Comparison of ENCODE assay signal across 35 cellular contexts in the genomic region with DNA sequence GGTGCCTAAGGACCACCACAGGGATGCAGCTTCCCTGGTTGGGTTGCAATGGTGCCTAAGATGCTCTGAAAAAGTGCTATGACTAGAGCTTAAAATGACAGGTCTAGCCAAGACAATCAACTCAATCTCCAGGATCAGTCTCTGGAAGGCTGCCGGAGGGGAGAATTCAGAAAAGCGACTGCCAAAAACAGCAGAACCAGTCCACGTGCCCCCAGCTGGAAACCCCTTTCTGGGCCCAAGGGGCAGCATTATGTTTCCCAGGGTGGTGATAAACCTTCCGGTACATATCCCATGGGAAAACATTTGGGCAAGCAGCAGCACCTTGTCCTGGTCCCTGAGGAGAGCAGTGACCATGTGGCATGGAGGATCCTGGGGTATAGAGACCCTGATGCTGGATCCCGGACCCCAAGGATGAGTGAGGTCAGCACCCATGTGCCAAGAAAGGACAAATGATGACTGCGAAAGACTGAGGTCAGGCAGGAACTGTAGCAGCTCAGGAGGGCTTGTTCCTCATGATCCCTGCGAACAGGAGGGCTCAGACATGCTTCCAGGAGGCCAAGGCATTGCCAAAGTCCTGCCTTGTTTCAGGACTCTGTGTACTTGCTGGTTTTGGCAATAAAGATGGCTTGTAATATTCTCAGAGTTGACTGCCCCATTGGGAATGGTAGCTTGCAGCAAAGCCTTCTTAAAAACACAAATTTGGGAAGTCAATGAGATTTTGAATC. TPM values are rescaled to one million over a fixed set of nuclear protein-coding genes. Genes with fewer than 3 reads are reported as not detected.
DNase-seq lines count a peak whose midpoint lies in the region; ATAC-seq, FAIRE-seq and TF ChIP-seq lines count a peak whose summit lies in the region.
"Had no signal": no experiment of that assay in that cellular context is flagged by ENCODE, and none has a peak within 500 bp of the region (broad histone marks: within the 10 kb centered on the region; RNA-seq: fewer than 3 reads in every experiment).

No MANE protein-coding gene starts in this region.

- 83 to 91% methylated on average over 6 to 7 of the region's 7 CpGs for WGBS in esophagus squamous epithelium, 2 donors
- WGBS in suprapubic skin: 89% methylated on average over 7 of the region's 7 CpGs

- TF ChIP-seq POLR2A in esophagus squamous epithelium (IDR thresholded peaks at IDR 0.05) (no peak), suprapubic skin (IDR thresholded peaks at IDR 0.05) (no peak)

- peaks cover 4 to 31% (median 4%) of the 10 kb centered on the region in 3 donors for H3K4me1 ChIP-seq in esophagus squamous epithelium
- peaks cover 16% of the 10 kb centered on the region for H3K4me1 ChIP-seq in suprapubic skin
- H3K4me1 ChIP-seq: Caco-2, colonic mucosa, spleen had no signal

- no peak for DNase-seq in HTR-8/SVneo (ENCODE audit: insufficient read length, low spot score)
- no peak for DNase-seq in esophagus squamous epithelium (lab: John Stamatoyannopoulos, UW)
- peak; percentile 56 for DNase-seq in osteocyte (ENCODE audit: extremely low spot score, unreplicated experiment)
- peak in 1 of 2 donors; percentile 85 for DNase-seq in suprapubic skin (ENCODE audit: low spot score in 2 of 2)
- no peak for DNase-seq in activated CD4-positive, alpha-beta T cell treated with anti-CD3 and anti-CD28 coated beads, Interleukin-2, amount 10 ng/mL, durations not matched to agents 24 days and 14 days
- DNase-seq in omental fat pad (ENCODE audit: low spot score): no peak
- no peak for DNase-seq in NCI-H2107 (lab: John Stamatoyannopoulos, UW)
- DNase-seq: activated CD8-positive, alpha-beta T cell treated with anti-CD3 and anti-CD28 coated beads, Interleukin-2, amount 10 ng/mL, durations not matched to agents 7 days and 5 days; activated effector memory CD4-positive, alpha-beta T cell treated with Interleukin-2 at 50 U/mL for 16 hours; anterior cingulate cortex; Caco-2; colonic mucosa; DMS79; effector memory CD4-positive, alpha-beta T cell; head of caudate nucleus; Karpas-422; naive thymus-derived CD8-positive, alpha-beta T cell; NCI-H1436; NCI-H2081 treated with DMSO at 0.1 percent for 48 hours; NCI-H226; NCI-H69; PC-3; SHP77 treated with DMSO at 0.1 percent for 48 hours; spleen; stimulated activated CD4-positive, alpha-beta T cell treated with anti-CD3 and anti-CD28 coated beads, Interleukin-2, amount 100 ng/mL, for 24 hours had no signal

- TF ChIP-seq CTCF in esophagus squamous epithelium (IDR thresholded peaks at IDR 0.05) (no peak), osteocyte (IDR thresholded peaks at IDR 0.05) (no peak), suprapubic skin (IDR thresholded peaks at IDR 0.05) (no peak), omental fat pad (IDR thresholded peaks at IDR 0.05) (no peak)

- intact Hi-C loops in esophagus squamous epithelium (cut with DNase I): no loop called here
- intact Hi-C loops in activated CD4-positive, alpha-beta T cell treated with anti-CD3 and anti-CD28 coated beads, Interleukin-2, amount 10 ng/mL, durations not matched to agents 24 days and 14 days (cut with micrococcal nuclease): no loop called here

- peak; percentile 62 for FAIRE-seq in HTR-8/SVneo (lab: Jason Lieb, UNC)
- FAIRE-seq: A204.1, G401.6 had no signal

- peak overlapping the region in 3 of 4 donors; percentile 5 to 60 (median 34) for H3K27ac ChIP-seq in esophagus squamous epithelium
- peak overlapping the region; percentile 77 for H3K27ac ChIP-seq in suprapubic skin
- H3K27ac ChIP-seq: cardiac muscle cell, colonic mucosa, spleen had no signal

- no peaks in the 10 kb centered on the region for H3K27me3 ChIP-seq in esophagus squamous epithelium
- H3K27me3 ChIP-seq in suprapubic skin: no peaks in the 10 kb centered on the region
- H3K27me3 ChIP-seq: cardiac muscle cell, colonic mucosa, spleen had no signal

- no peak overlapping the region for H3K27ac Mint-ChIP-seq in osteocyte (ENCODE audit: unreplicated experiment)
- H3K27ac Mint-ChIP-seq in activated CD4-positive, alpha-beta T cell treated with anti-CD3 and anti-CD28 coated beads, Interleukin-2, amount 10 ng/mL, durations not matched to agents 24 days and 14 days: no peak overlapping the region
- H3K27ac Mint-ChIP-seq: activated CD8-positive, alpha-beta T cell treated with anti-CD3 and anti-CD28 coated beads, Interleukin-2, amount 10 ng/mL, durations not matched to agents 7 days and 5 days; activated naive CD8-positive, alpha-beta T cell; type B pancreatic cell had no signal

- H3K4me1 Mint-ChIP-seq in osteocyte (ENCODE audit: unreplicated experiment): peaks cover 28% of the 10 kb centered on the region
- no peaks in the 10 kb centered on the region for H3K4me1 Mint-ChIP-seq in activated CD4-positive, alpha-beta T cell treated with anti-CD3 and anti-CD28 coated beads, Interleukin-2, amount 10 ng/mL, durations not matched to agents 24 days and 14 days
- H3K4me1 Mint-ChIP-seq: CD14-positive monocyte; naive thymus-derived CD8-positive, alpha-beta T cell had no signal

- ATAC-seq in omental fat pad (ENCODE audit: low FRiP score) (no peak), HG03342 (IDR thresholded peaks at IDR 0.05; ENCODE audit: unreplicated experiment) (no peak)
- ATAC-seq: activated CD8-positive, alpha-beta T cell treated with anti-CD3 and anti-CD28 coated beads, Interleukin-2, amount 10 ng/mL, durations not matched to agents 7 days and 5 days; HCT116; naive thymus-derived CD8-positive, alpha-beta T cell; PC-3 had no signal

- peaks cover 47% of the 10 kb centered on the region for H3K36me3 Mint-ChIP-seq in osteocyte (ENCODE audit: unreplicated experiment)
- H3K36me3 Mint-ChIP-seq in activated CD4-positive, alpha-beta T cell treated with anti-CD3 and anti-CD28 coated beads, Interleukin-2, amount 10 ng/mL, durations not matched to agents 24 days and 14 days (ENCODE audit: low read depth): peaks cover 44% of the 10 kb centered on the region

- no peak overlapping the region for H3K4me3 Mint-ChIP-seq in osteocyte (ENCODE audit: unreplicated experiment)
- H3K4me3 Mint-ChIP-seq in activated CD4-positive, alpha-beta T cell treated with anti-CD3 and anti-CD28 coated beads, Interleukin-2, amount 10 ng/mL, durations not matched to agents 24 days and 14 days: no peak overlapping the region
- H3K4me3 Mint-ChIP-seq: activated CD8-positive, alpha-beta T cell treated with anti-CD3 and anti-CD28 coated beads, Interleukin-2, amount 10 ng/mL, durations not matched to agents 7 days and 5 days; activated naive CD8-positive, alpha-beta T cell; CD14-positive monocyte; naive thymus-derived CD8-positive, alpha-beta T cell; stimulated activated naive CD8-positive, alpha-beta T cell treated with anti-CD3 and anti-CD28 coated beads, Interleukin-15, Interleukin-2, amounts not matched to agents 100 ng/mL and 50 ng/mL, for 24 hours; type B pancreatic cell had no signal

- H3K9me3 Mint-ChIP-seq in osteocyte (ENCODE audit: unreplicated experiment): no peaks in the 10 kb centered on the region
- H3K9me3 Mint-ChIP-seq in activated CD4-positive, alpha-beta T cell treated with anti-CD3 and anti-CD28 coated beads, Interleukin-2, amount 10 ng/mL, durations not matched to agents 24 days and 14 days: no peaks in the 10 kb centered on the region
- H3K9me3 Mint-ChIP-seq: CD14-positive monocyte; naive thymus-derived CD8-positive, alpha-beta T cell; stimulated activated naive CD8-positive, alpha-beta T cell treated with anti-CD3 and anti-CD28 coated beads, Interleukin-15, Interleukin-2, amounts not matched to agents 100 ng/mL and 50 ng/mL, for 24 hours; type B pancreatic cell had no signal

- H3K27me3 Mint-ChIP-seq in osteocyte (ENCODE audit: unreplicated experiment): no peaks in the 10 kb centered on the region
- H3K27me3 Mint-ChIP-seq in activated CD4-positive, alpha-beta T cell treated with anti-CD3 and anti-CD28 coated beads, Interleukin-2, amount 10 ng/mL, durations not matched to agents 24 days and 14 days: no peaks in the 10 kb centered on the region
- H3K27me3 Mint-ChIP-seq: activated naive CD8-positive, alpha-beta T cell; naive thymus-derived CD8-positive, alpha-beta T cell; stimulated activated naive CD8-positive, alpha-beta T cell treated with anti-CD3 and anti-CD28 coated beads, Interleukin-15, Interleukin-2, amounts not matched to agents 100 ng/mL and 50 ng/mL, for 24 hours; type B pancreatic cell had no signal

- H3K4me3 ChIP-seq in esophagus squamous epithelium (no peak overlapping the region), suprapubic skin (no peak overlapping the region)
- H3K4me3 ChIP-seq: cardiac muscle cell, colonic mucosa, lung, spleen had no signal

- TF ChIP-seq EP300 in suprapubic skin (IDR thresholded peaks at IDR 0.05): no peak

- H3K9me3 ChIP-seq in esophagus squamous epithelium (no peaks in the 10 kb centered on the region), suprapubic skin (no peaks in the 10 kb centered on the region)
- H3K9me3 ChIP-seq: Caco-2, colonic mucosa, spleen had no signal

- H3K36me3 ChIP-seq in esophagus squamous epithelium (peaks cover 6 to 75% (median 8%) of the 10 kb centered on the region in 3 donors), suprapubic skin (peaks cover 43% of the 10 kb centered on the region)

RNA-seq across cellular contexts. Expression of gene LTBP2, which starts 49.9 kb away (rescaled TPM):
- total RNA-seq in esophagus squamous epithelium (10 to 100 TPM; 10.3 to 41.6 (median 17.0) TPM), osteocyte (377 and 379 TPM in 2 replicates), suprapubic skin (10 to 100 TPM; 19.6 to 36.0 (median 26.2) TPM), omental fat pad (100 to 1,000 TPM in 1 of 4 donors, 10 to 100 TPM in 3; 31.6 to 104 (median 72.3) TPM)
- 0.05 TPM in 1 of 2 replicates, not detected in the other for total RNA-seq in activated CD4-positive, alpha-beta T cell treated with anti-CD3 and anti-CD28 coated beads, Interleukin-2, amount 10 ng/mL, durations not matched to agents 24 days and 14 days

RNA-seq across cellular contexts. Expression of gene AREL1, which starts 51.0 kb away (rescaled TPM):
- total RNA-seq in esophagus squamous epithelium (10 to 100 TPM; 17.0 to 21.6 (median 19.8) TPM), osteocyte (45.6 and 47.7 TPM in 2 replicates), suprapubic skin (10 to 100 TPM; 18.0 to 44.2 (median 30.1) TPM), omental fat pad (10 to 100 TPM; 18.4 to 33.5 (median 26.8) TPM)
- 43.5 and 45.5 TPM in 2 replicates for total RNA-seq in activated CD4-positive, alpha-beta T cell treated with anti-CD3 and anti-CD28 coated beads, Interleukin-2, amount 10 ng/mL, durations not matched to agents 24 days and 14 days

RNA-seq across cellular contexts. Expression of gene FCF1, which starts 51.1 kb away (rescaled TPM):
- total RNA-seq in esophagus squamous epithelium: 10 to 100 TPM; 27.9 to 39.5 (median 30.2) TPM
- 59.5 and 61.6 TPM in 2 replicates for total RNA-seq in osteocyte
- 10 to 100 TPM; 25.3 to 32.5 (median 27.3) TPM for total RNA-seq in suprapubic skin
- 64.5 and 68.6 TPM in 2 replicates for total RNA-seq in activated CD4-positive, alpha-beta T cell treated with anti-CD3 and anti-CD28 coated beads, Interleukin-2, amount 10 ng/mL, durations not matched to agents 24 days and 14 days
- 10 to 100 TPM; 21.7 to 34.2 (median 27.1) TPM for total RNA-seq in omental fat pad

Comparison
In these comparisons a context has a peak if more than half of its experiments do, and no peak if none do; other contexts are left out.
1. RNA of gene LTBP2, which starts 49.9 kb away (total RNA-seq): 377 to 379 TPM in osteocyte, 31.6 to 104 TPM in omental fat pad, 19.6 to 36.0 TPM in suprapubic skin and 10.3 to 41.6 TPM in esophagus squamous epithelium; 0.05 TPM in activated CD4-positive, alpha-beta T cell treated with anti-CD3 and anti-CD28 coated beads, Interleukin-2, amount 10 ng/mL, durations not matched to agents 24 days and 14 days; every median in the first group is over 10 times any median in the second.